Comparison of ENCODE assay signal across 22 cellular contexts in genomic region chr2:46153996-46154753, GRCh38.
DNase-seq lines count a peak whose midpoint lies in the region; ATAC-seq and TF ChIP-seq lines count a peak whose summit lies in the region.
"Had no signal": no experiment of that assay in that cellular context is flagged by ENCODE, and none has a peak within 500 bp of the region (broad histone marks: within the 10 kb centered on the region; RNA-seq: fewer than 3 reads in every experiment).

No MANE protein-coding gene starts in this region.

- no peak overlapping the region for H3K23ac ChIP-seq in trophoblast cell (ENCODE audit: low read length)

- no peak overlapping the region for H3K18ac ChIP-seq in trophoblast cell (ENCODE audit: low read length)

- no peak overlapping the region for H3K9ac ChIP-seq in trophoblast cell (ENCODE audit: low read length)
- H3K9ac ChIP-seq: BLaER1 treated with 17β-estradiol and CSF1 and Interleukin-3, amounts not matched to agents 10 nM and 100 nM had no signal

- no peak overlapping the region for H3K4me3 ChIP-seq in H7 (ENCODE audit: insufficient read depth, low read depth, low read length)
- no peak overlapping the region for H3K4me3 ChIP-seq in trophoblast cell (ENCODE audit: low read depth, low read length)
- H3K4me3 ChIP-seq: A549; BLaER1 treated with 17β-estradiol and CSF1 and Interleukin-3, amounts not matched to agents 10 nM and 100 nM had no signal

- in situ Hi-C loops in GM13976 (cut with MboI; ENCODE audit: low sequenced_read_pairs, unreplicated experiment) = no loop called here

- H4K12ac ChIP-seq in trophoblast cell (ENCODE audit: low read depth, low read length) = no peak overlapping the region

- no peak overlapping the region for H3K4ac ChIP-seq in trophoblast cell (ENCODE audit: low read depth, low read length)

- peaks cover 3% of the 10 kb centered on the region for H3K79me1 ChIP-seq in trophoblast cell (ENCODE audit: low read length)

- H3K27me3 ChIP-seq in H7 (ENCODE audit: control insufficient read depth, insufficient read depth, low read length) = no peaks in the 10 kb centered on the region
- no peaks in the 10 kb centered on the region for H3K27me3 ChIP-seq in trophoblast cell (ENCODE audit: insufficient read depth, low read length)
- H3K27me3 ChIP-seq: BE2C; BLaER1 treated with 17β-estradiol and CSF1 and Interleukin-3, amounts not matched to agents 10 nM and 100 nM had no signal

- no peak overlapping the region for H4K8ac ChIP-seq in trophoblast cell (ENCODE audit: low read depth, low read length)

- H3K27ac ChIP-seq in trophoblast cell (ENCODE audit: low read depth, low read length) = no peak overlapping the region
- H3K27ac ChIP-seq: BLaER1 treated with 17β-estradiol and CSF1 and Interleukin-3, amounts not matched to agents 10 nM and 100 nM had no signal

- no peak overlapping the region for H2AFZ ChIP-seq in trophoblast cell (ENCODE audit: insufficient read depth, low read length, poor library complexity)

- no peak for ATAC-seq in GM21423 (IDR thresholded peaks at IDR 0.05; ENCODE audit: unreplicated experiment)
- ATAC-seq: A549, HCT116 had no signal

- no peaks in the 10 kb centered on the region for H3K79me2 ChIP-seq in trophoblast cell (ENCODE audit: control insufficient read depth, insufficient read depth, low read length, poor library complexity)

- WGBS in trophoblast cell (ENCODE audit: extremely low coverage, insufficient coverage, insufficient read length) = no CpG with 5 or more reads among the region's 23 CpGs

- H3K4me1 ChIP-seq in trophoblast cell (ENCODE audit: control insufficient read depth in 1 of 2, insufficient read depth in 2 of 2, low read length in 2 of 2) = peaks cover 7 to 12% of the 10 kb centered on the region in 2 experiments

- DNase-seq in GM13976 (ENCODE audit: low spot score) = peak; percentile 17
- DNase-seq in H7 = peak; percentile 68
- DNase-seq in islet precursor cell = peak; percentile 38
- DNase-seq in trophoblast cell = no peak
- DNase-seq in UCSD-AML1 (lab: John Stamatoyannopoulos, UW; ENCODE audit: unreplicated experiment) = no peak
- no peak for DNase-seq in DMS153 (lab: John Stamatoyannopoulos, UW)
- DNase-seq: 8988T; ACHN; AML-193; BE2C; CD4-positive, alpha-beta T cell; CD8-positive, alpha-beta memory T cell; DMS 273 treated with DMSO at 0.1 percent for 48 hours; DMS53; DMS79 treated with DMSO at 0.1 percent for 48 hours; GF-D8; GOT3; H9 had no signal

- H2BK12ac ChIP-seq in trophoblast cell (ENCODE audit: low read length) = no peak overlapping the region

- H3K36me3 ChIP-seq in H7 (replicated peaks; ENCODE audit: control insufficient read depth, insufficient read depth, low read length) (no peaks in the 10 kb centered on the region), trophoblast cell (ENCODE audit: control insufficient read depth in 1 of 2, insufficient read depth in 2 of 2, low read length in 2 of 2) (peaks cover 0 to 3% of the 10 kb centered on the region in 2 experiments)

- no peak overlapping the region for H2BK5ac ChIP-seq in trophoblast cell (ENCODE audit: low read depth, low read length, poor library complexity)

- H3K14ac ChIP-seq in trophoblast cell (ENCODE audit: low read length) = no peak overlapping the region

- TF ChIP-seq CTCF in GM13976 (IDR thresholded peaks at IDR 0.05; ENCODE audit: borderline replicate concordance, control extremely low read depth, extremely low read depth, insufficient read depth, missing control alignments) = no peak

- no peak overlapping the region for H2BK120ac ChIP-seq in trophoblast cell (ENCODE audit: insufficient read depth, low read length, poor library complexity)

- no peaks in the 10 kb centered on the region for H3K9me3 ChIP-seq in trophoblast cell (ENCODE audit: insufficient read depth, low read depth, low read length)
- H3K9me3 ChIP-seq: A549; BE2C; BLaER1 treated with 17β-estradiol and CSF1 and Interleukin-3, amounts not matched to agents 10 nM and 100 nM had no signal

- H3K4me2 ChIP-seq in trophoblast cell (ENCODE audit: low read length) = no peak overlapping the region
- H3K4me2 ChIP-seq: A549 had no signal

- H2AK5ac ChIP-seq in trophoblast cell (ENCODE audit: low read length) = peak overlapping the region; percentile 60

- H4K91ac ChIP-seq in trophoblast cell (ENCODE audit: low read depth, low read length) = no peak overlapping the region

Comparison
In these comparisons a context has a peak if more than half of its experiments do, and no peak if none do; other contexts are left out.
1. DNase-seq: peak in GM13976 (single experiment), H7 (single experiment) and islet precursor cell (single experiment); none in trophoblast cell (0 of 2), UCSD-AML1 (single experiment) and DMS153 (single experiment).